Comparison of ENCODE assay signal across 20 cellular contexts in genomic region chr1:3735027-3735682, GRCh38. TPM values are rescaled to one million over a fixed set of nuclear protein-coding genes. Genes with fewer than 3 reads are reported as not detected.
A peak's percentile ranks its signal among the peaks of the same experiment; 100 is the strongest.
DNase-seq lines count a peak whose midpoint lies in the region; ATAC-seq and TF ChIP-seq lines count a peak whose summit lies in the region.
"Had no signal": no experiment of that assay in that cellular context is flagged by ENCODE, and none has a peak within 500 bp of the region (broad histone marks: within the 10 kb centered on the region; RNA-seq: fewer than 3 reads in every experiment).

No MANE protein-coding gene starts in this region.

- no peaks in the 10 kb centered on the region for H3K36me3 ChIP-seq in BE2C

- ATAC-seq in stimulated activated memory B cell treated with anti-CD40 and anti-IgM and Interleukin-4, amounts not matched to agents 10 μg/mL and 1 μg/mL and 100 μg/mL, for 72 hours, result no peak
- ATAC-seq: K562 had no signal

- no peaks in the 10 kb centered on the region for H3K4me1 ChIP-seq in BE2C

- H3K4me3 ChIP-seq in BE2C (ENCODE audit: low read depth, low read length), result no peak overlapping the region
- H3K4me3 ChIP-seq: K562 had no signal

- peak; percentile 45 to 75 for DNase-seq in NCI-H524 (lab: John Stamatoyannopoulos, UW)
- no peak for DNase-seq in NCI-H524 treated with DMSO at 0.1 percent for 48 hours (lab: John Stamatoyannopoulos, UW)
- peak; percentile 41 for DNase-seq in BE2C
- peak; percentile 44 for DNase-seq in LHCN-M2 (ENCODE audit: low read depth)
- DNase-seq in myocyte (ENCODE audit: low read depth), result peak; percentile 86
- no peak for DNase-seq in activated T-helper 1 cell treated with anti-CD3 and anti-CD28 coated beads, Interleukin-12 subunit alpha, Interleukin-12 subunit beta, Interleukin-2, Interleukin-4 antibody, amounts not matched to agents 30 ng/mL and 10 ng/mL and 1 ng/mL, durations not matched to agents 14 hours and 24 hours and 36 hours (ENCODE audit: low spot score)
- no peak for DNase-seq in GM03348 (ENCODE audit: low spot score)
- DNase-seq: 8988T; H7; NCI-H1092; NCI-H146; NCI-H2029; NCI-H345; NCI-H526 treated with DMSO at 0.1 percent for 48 hours; NK-92 treated with Interleukin-12 subunit alpha and Interleukin-12 subunit beta, amount 100 ng/mL, for 24 hours had no signal

- no peak for TF ChIP-seq CTCF in BE2C (IDR thresholded peaks at IDR 0.05; ENCODE audit: low read depth, low read length)

- H3K27me3 ChIP-seq in BE2C, result no peaks in the 10 kb centered on the region

- H3K9me3 ChIP-seq in BE2C, result no peaks in the 10 kb centered on the region

- no peak overlapping the region for H3K27ac Mint-ChIP-seq in stimulated activated memory B cell treated with anti-CD40 and anti-IgM and Interleukin-4, amounts not matched to agents 10 μg/mL and 1 μg/mL and 100 μg/mL, for 72 hours
- no peak overlapping the region for H3K27ac Mint-ChIP-seq in activated T-helper 1 cell treated with anti-CD3 and anti-CD28 coated beads, Interleukin-12 subunit alpha, Interleukin-12 subunit beta, Interleukin-2, Interleukin-4 antibody, amounts not matched to agents 30 ng/mL and 10 ng/mL and 1 ng/mL, durations not matched to agents 14 hours and 24 hours and 36 hours

- H3K27me3 Mint-ChIP-seq in stimulated activated memory B cell treated with anti-CD40 and anti-IgM and Interleukin-4, amounts not matched to agents 10 μg/mL and 1 μg/mL and 100 μg/mL, for 72 hours, result no peaks in the 10 kb centered on the region
- no peaks in the 10 kb centered on the region for H3K27me3 Mint-ChIP-seq in activated T-helper 1 cell treated with anti-CD3 and anti-CD28 coated beads, Interleukin-12 subunit alpha, Interleukin-12 subunit beta, Interleukin-2, Interleukin-4 antibody, amounts not matched to agents 30 ng/mL and 10 ng/mL and 1 ng/mL, durations not matched to agents 14 hours and 24 hours and 36 hours (ENCODE audit: insufficient read depth)

- no peak overlapping the region for H3K4me3 Mint-ChIP-seq in stimulated activated memory B cell treated with anti-CD40 and anti-IgM and Interleukin-4, amounts not matched to agents 10 μg/mL and 1 μg/mL and 100 μg/mL, for 72 hours
- no peak overlapping the region for H3K4me3 Mint-ChIP-seq in activated T-helper 1 cell treated with anti-CD3 and anti-CD28 coated beads, Interleukin-12 subunit alpha, Interleukin-12 subunit beta, Interleukin-2, Interleukin-4 antibody, amounts not matched to agents 30 ng/mL and 10 ng/mL and 1 ng/mL, durations not matched to agents 14 hours and 24 hours and 36 hours
- H3K4me3 Mint-ChIP-seq: CD14-positive monocyte had no signal

- no peaks in the 10 kb centered on the region for H3K9me3 Mint-ChIP-seq in stimulated activated memory B cell treated with anti-CD40 and anti-IgM and Interleukin-4, amounts not matched to agents 10 μg/mL and 1 μg/mL and 100 μg/mL, for 72 hours
- no peaks in the 10 kb centered on the region for H3K9me3 Mint-ChIP-seq in activated T-helper 1 cell treated with anti-CD3 and anti-CD28 coated beads, Interleukin-12 subunit alpha, Interleukin-12 subunit beta, Interleukin-2, Interleukin-4 antibody, amounts not matched to agents 30 ng/mL and 10 ng/mL and 1 ng/mL, durations not matched to agents 14 hours and 24 hours and 36 hours
- H3K9me3 Mint-ChIP-seq: CD14-positive monocyte had no signal

- H3K4me1 Mint-ChIP-seq in stimulated activated memory B cell treated with anti-CD40 and anti-IgM and Interleukin-4, amounts not matched to agents 10 μg/mL and 1 μg/mL and 100 μg/mL, for 72 hours, result no peaks in the 10 kb centered on the region
- no peaks in the 10 kb centered on the region for H3K4me1 Mint-ChIP-seq in activated T-helper 1 cell treated with anti-CD3 and anti-CD28 coated beads, Interleukin-12 subunit alpha, Interleukin-12 subunit beta, Interleukin-2, Interleukin-4 antibody, amounts not matched to agents 30 ng/mL and 10 ng/mL and 1 ng/mL, durations not matched to agents 14 hours and 24 hours and 36 hours (ENCODE audit: low read depth)
- H3K4me1 Mint-ChIP-seq: CD14-positive monocyte had no signal

- intact Hi-C loops in activated T-helper 1 cell treated with anti-CD3 and anti-CD28 coated beads, Interleukin-12 subunit alpha, Interleukin-12 subunit beta, Interleukin-2, Interleukin-4 antibody, amounts not matched to agents 30 ng/mL and 10 ng/mL and 1 ng/mL, durations not matched to agents 14 hours and 24 hours and 36 hours (cut with micrococcal nuclease), result no loop called here

- no peaks in the 10 kb centered on the region for H3K36me3 Mint-ChIP-seq in stimulated activated memory B cell treated with anti-CD40 and anti-IgM and Interleukin-4, amounts not matched to agents 10 μg/mL and 1 μg/mL and 100 μg/mL, for 72 hours
- peaks cover 3% of the 10 kb centered on the region for H3K36me3 Mint-ChIP-seq in activated T-helper 1 cell treated with anti-CD3 and anti-CD28 coated beads, Interleukin-12 subunit alpha, Interleukin-12 subunit beta, Interleukin-2, Interleukin-4 antibody, amounts not matched to agents 30 ng/mL and 10 ng/mL and 1 ng/mL, durations not matched to agents 14 hours and 24 hours and 36 hours (ENCODE audit: low read depth)

RNA-seq across cellular contexts. Expression of gene CCDC27, which starts 17.1 kb away (rescaled TPM):
- polyA plus RNA-seq in BE2C (2012; ENCODE audit: insufficient read depth, insufficient read length, low read depth), result not detected
- total RNA-seq in LHCN-M2 (2014; rRNA removed), result not detected in 2 replicates
- polyA plus RNA-seq in LHCN-M2 (2012), result not detected
- total RNA-seq in myocyte, result not detected in 2 replicates
- polyA plus RNA-seq in myocyte (2012), result not detected
- total RNA-seq in activated T-helper 1 cell treated with anti-CD3 and anti-CD28 coated beads, Interleukin-12 subunit alpha, Interleukin-12 subunit beta, Interleukin-2, Interleukin-4 antibody, amounts not matched to agents 30 ng/mL and 10 ng/mL and 1 ng/mL, durations not matched to agents 14 hours and 24 hours and 36 hours, result not detected in 2 replicates
- total RNA-seq: HepG2, HT-29 had no signal
- polyA plus RNA-seq: CD14-positive monocyte, HepG2 had no signal

RNA-seq across cellular contexts. Expression of gene SMIM1, which starts 37.4 kb away (rescaled TPM):
- polyA plus RNA-seq in BE2C (2012; ENCODE audit: insufficient read depth, insufficient read length, low read depth), result not detected
- total RNA-seq in LHCN-M2 (2014; rRNA removed) (not detected in 2 replicates), myocyte (not detected in 2 replicates)
- polyA plus RNA-seq in LHCN-M2 (2012), result not detected
- polyA plus RNA-seq in myocyte (2012), result not detected
- total RNA-seq in activated T-helper 1 cell treated with anti-CD3 and anti-CD28 coated beads, Interleukin-12 subunit alpha, Interleukin-12 subunit beta, Interleukin-2, Interleukin-4 antibody, amounts not matched to agents 30 ng/mL and 10 ng/mL and 1 ng/mL, durations not matched to agents 14 hours and 24 hours and 36 hours, result 1.0 and 1.2 TPM in 2 replicates
- total RNA-seq: HT-29 had no signal

Comparison
In these comparisons a context has a peak if more than half of its experiments do, and no peak if none do; other contexts are left out.
1. DNase-seq: peak in NCI-H524 (2 of 2), BE2C (single experiment), LHCN-M2 (single experiment) and myocyte (single experiment); none in NCI-H524 treated with DMSO at 0.1 percent for 48 hours (single experiment), activated T-helper 1 cell treated with anti-CD3 and anti-CD28 coated beads, Interleukin-12 subunit alpha, Interleukin-12 subunit beta, Interleukin-2, Interleukin-4 antibody, amounts not matched to agents 30 ng/mL and 10 ng/mL and 1 ng/mL, durations not matched to agents 14 hours and 24 hours and 36 hours (single experiment) and GM03348 (single experiment).